ENCODE assay signal across 16 cellular contexts in genomic region chr2:238277695-238278094, GRCh38. TPM values are rescaled to one million over a fixed set of nuclear protein-coding genes. Genes with fewer than 3 reads are reported as not detected.
A peak's percentile ranks its signal among the peaks of the same experiment; 100 is the strongest.
DNase-seq lines count a peak whose midpoint lies in the region; TF ChIP-seq lines count a peak whose summit lies in the region.
"Had no signal": no experiment of that assay in that cellular context is flagged by ENCODE, and none has a peak within 500 bp of the region (broad histone marks: within the 10 kb centered on the region; RNA-seq: fewer than 3 reads in every experiment).

No MANE protein-coding gene starts in this region.

- no peaks in the 10 kb centered on the region for H3F3A ChIP-seq in neural progenitor cell (ENCODE audit: low read depth)

- no peak overlapping the region for H3K27ac ChIP-seq in neural progenitor cell

- H3K27ac Mint-ChIP-seq in HFFc6, result no peak overlapping the region
- no peak overlapping the region for H3K27ac Mint-ChIP-seq in neural progenitor cell
- H3K27ac Mint-ChIP-seq: activated B cell treated with CpG ODN at 0.5 μM for 24 hours; activated CD8-positive, alpha-beta memory T cell treated with anti-CD3 and anti-CD28 coated beads, Interleukin-2, amount 10 ng/mL, durations not matched to agents 7 days and 5 days had no signal

- DNase-seq in NCI-H1694 treated with DMSO at 0.1 percent for 48 hours (lab: John Stamatoyannopoulos, UW) (peak; percentile 13), NCI-H1694 (lab: John Stamatoyannopoulos, UW) (no peak), HFFc6 (no peak), epithelial cell of proximal tubule (ENCODE audit: low read depth) (no peak), neural progenitor cell (ENCODE audit: low spot score) (peak; percentile 66), GOT3 (lab: John Stamatoyannopoulos, UW) (no peak), putamen (ENCODE audit: low spot score) (no peak), NCI-H226 (no peak)
- DNase-seq: activated B cell treated with CpG ODN at 0.5 μM for 24 hours; activated CD8-positive, alpha-beta memory T cell treated with anti-CD3 and anti-CD28 coated beads, Interleukin-2, amount 10 ng/mL, durations not matched to agents 7 days and 5 days; activated naive CD4-positive, alpha-beta T cell treated with Interleukin-2 at 50 U/mL for 16 hours; MG63; NCI-H2171; SW 1271 had no signal

- no peak overlapping the region for H3K4me3 Mint-ChIP-seq in HFFc6
- H3K4me3 Mint-ChIP-seq in neural progenitor cell, result no peak overlapping the region
- H3K4me3 Mint-ChIP-seq: activated B cell treated with CpG ODN at 0.5 μM for 24 hours; activated CD8-positive, alpha-beta memory T cell treated with anti-CD3 and anti-CD28 coated beads, Interleukin-2, amount 10 ng/mL, durations not matched to agents 7 days and 5 days; central memory CD8-positive, alpha-beta T cell had no signal

- no peaks in the 10 kb centered on the region for H3K27me3 ChIP-seq in neural progenitor cell
- H3K27me3 ChIP-seq: MG63 had no signal

- H3K4me2 ChIP-seq in neural progenitor cell, result no peak overlapping the region
- H3K4me2 ChIP-seq: smooth muscle cell had no signal

- no peak overlapping the region for H2AFZ ChIP-seq in neural progenitor cell (replicated peaks)

- no peaks in the 10 kb centered on the region for H3K4me1 Mint-ChIP-seq in HFFc6 (ENCODE audit: low read depth)
- H3K4me1 Mint-ChIP-seq in neural progenitor cell, result peaks cover 24% of the 10 kb centered on the region
- H3K4me1 Mint-ChIP-seq: activated CD8-positive, alpha-beta memory T cell treated with anti-CD3 and anti-CD28 coated beads, Interleukin-2, amount 10 ng/mL, durations not matched to agents 7 days and 5 days had no signal

- no peaks in the 10 kb centered on the region for H3K4me1 ChIP-seq in neural progenitor cell

- no peaks in the 10 kb centered on the region for H3K9me3 ChIP-seq in neural progenitor cell (ENCODE audit: low read depth)
- H3K9me3 ChIP-seq: MG63 had no signal

- H3K36me3 ChIP-seq in neural progenitor cell, result no peaks in the 10 kb centered on the region

- H3K9ac ChIP-seq in neural progenitor cell, result no peak overlapping the region

- H3K4me3 ChIP-seq in epithelial cell of proximal tubule (ENCODE audit: low read depth, low read length) (no peak overlapping the region), neural progenitor cell (no peak overlapping the region)
- H3K4me3 ChIP-seq: MG63, smooth muscle cell had no signal

- H4K20me1 ChIP-seq in neural progenitor cell (ENCODE audit: low read depth), result no peaks in the 10 kb centered on the region

- no peaks in the 10 kb centered on the region for H3K36me3 Mint-ChIP-seq in HFFc6 (ENCODE audit: low read depth)
- H3K36me3 Mint-ChIP-seq in neural progenitor cell, result peaks cover 11% of the 10 kb centered on the region
- H3K36me3 Mint-ChIP-seq: activated CD8-positive, alpha-beta memory T cell treated with anti-CD3 and anti-CD28 coated beads, Interleukin-2, amount 10 ng/mL, durations not matched to agents 7 days and 5 days had no signal

- no peaks in the 10 kb centered on the region for H3K9me3 Mint-ChIP-seq in HFFc6
- H3K9me3 Mint-ChIP-seq in neural progenitor cell, result no peaks in the 10 kb centered on the region
- H3K9me3 Mint-ChIP-seq: activated B cell treated with CpG ODN at 0.5 μM for 24 hours; central memory CD8-positive, alpha-beta T cell had no signal

- H3K79me2 ChIP-seq in neural progenitor cell (ENCODE audit: low read depth), result no peaks in the 10 kb centered on the region

- TF ChIP-seq CTCF in HFFc6 (IDR thresholded peaks at IDR 0.05) (peak; percentile 22), epithelial cell of proximal tubule (conservative IDR thresholded peaks at IDR 0.05; ENCODE audit: low read depth, low read length) (peak; percentile 56), neural progenitor cell (IDR thresholded peaks at IDR 0.05) (peak; percentile 53)

- H3K27me3 Mint-ChIP-seq in HFFc6 (ENCODE audit: insufficient read depth) (peaks cover 8% of the 10 kb centered on the region), neural progenitor cell (ENCODE audit: insufficient read depth, low read depth) (peaks cover 7% of the 10 kb centered on the region)
- H3K27me3 Mint-ChIP-seq: activated B cell treated with CpG ODN at 0.5 μM for 24 hours; activated CD8-positive, alpha-beta memory T cell treated with anti-CD3 and anti-CD28 coated beads, Interleukin-2, amount 10 ng/mL, durations not matched to agents 7 days and 5 days; central memory CD8-positive, alpha-beta T cell had no signal

RNA-seq across cellular contexts. Expression of gene PER2, which starts 10.7 kb away (rescaled TPM):
- total RNA-seq in HFFc6 (2021; fragmentation: NEBNext Ultra II Directional; extraction: Animal tissue kit (Norgen Biotek cat#: 25700)), result 1 to 10 TPM; 4.3 to 5.7 (median 4.5) TPM
- total RNA-seq in epithelial cell of proximal tubule (0.86 and 4.1 TPM in 2 replicates), neural progenitor cell (ENCODE audit: low replicate concordance) (1.4 and 2.6 TPM in 2 replicates)

RNA-seq across cellular contexts. Expression of gene HES6, which starts 37.9 kb away (rescaled TPM):
- 1 to 10 TPM in 2 of 6 experiments, under 1 TPM in 4; 0.47 to 1.0 (median 0.82) TPM for total RNA-seq in HFFc6 (2021; fragmentation: NEBNext Ultra II Directional; extraction: Animal tissue kit (Norgen Biotek cat#: 25700))
- 20.3 and 25.5 TPM in 2 replicates for total RNA-seq in epithelial cell of proximal tubule
- 5.3 and 29.3 TPM in 2 replicates for total RNA-seq in neural progenitor cell (ENCODE audit: low replicate concordance)

RNA-seq across cellular contexts. Expression of gene TRAF3IP1, which starts 42.6 kb away (rescaled TPM):
- 10 to 100 TPM; 15.7 to 21.7 (median 17.6) TPM for total RNA-seq in HFFc6 (2021; fragmentation: NEBNext Ultra II Directional; extraction: Animal tissue kit (Norgen Biotek cat#: 25700))
- 8.2 and 8.5 TPM in 2 replicates for total RNA-seq in epithelial cell of proximal tubule
- total RNA-seq in neural progenitor cell (ENCODE audit: low replicate concordance), result 8.5 and 11.2 TPM in 2 replicates

Comparison
In these comparisons a context has a peak if more than half of its experiments do, and no peak if none do; other contexts are left out.
1. DNase-seq: peak in NCI-H1694 treated with DMSO at 0.1 percent for 48 hours (single experiment) and neural progenitor cell (single experiment); none in NCI-H1694 (single experiment), HFFc6 (single experiment), epithelial cell of proximal tubule (single experiment), GOT3 (single experiment), putamen (single experiment) and NCI-H226 (single experiment).
2. Peak in every context shown above with its lines, with median percentiles within 50 percentile points of each other: CTCF ChIP-seq.